9 cellular contexts compared by ENCODE assay signal in the genomic region with DNA sequence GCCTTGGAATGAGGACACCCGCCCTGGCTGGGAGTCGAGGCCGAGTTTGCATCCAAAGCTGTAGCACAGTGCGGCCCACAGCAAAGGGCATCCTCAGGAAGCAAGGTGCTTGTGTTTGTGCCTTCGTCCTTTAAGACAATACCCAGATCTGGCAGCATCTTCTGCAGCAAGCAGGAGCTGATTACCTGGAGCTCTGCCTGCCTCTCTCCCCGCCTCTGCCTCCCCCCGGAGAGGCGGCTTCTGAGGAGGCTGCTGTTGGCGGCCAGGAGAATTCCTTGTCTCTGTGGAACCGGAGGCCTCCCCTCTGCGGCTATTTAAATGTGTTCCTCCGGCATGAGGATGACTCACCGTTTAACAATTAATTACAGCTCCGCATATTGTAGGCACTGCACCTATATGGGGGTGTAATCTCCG.
DNase-seq lines count a peak whose midpoint lies in the region; ATAC-seq and TF ChIP-seq lines count a peak whose summit lies in the region.
"Had no signal": no experiment of that assay in that cellular context is flagged by ENCODE, and none has a peak within 500 bp of the region (broad histone marks: within the 10 kb centered on the region; RNA-seq: fewer than 3 reads in every experiment).

No MANE protein-coding gene starts in this region.

- intact Hi-C loops in Right ventricle myocardium inferior (cut with DNase I), result no loop called here
- intact Hi-C loops in ovary (cut with DNase I), result loop anchor here in 1 of 4 donors (5.0 kb wide), 1 partner anchor 371 kb away; no protein-coding TSS in a partner anchor
- intact Hi-C loops in adrenal gland (cut with DNase I), result no loop called here
- intact Hi-C loops in body of pancreas (cut with DNase I), result no loop called here

- no peak overlapping the region for H3K4me3 ChIP-seq in ovary
- no peak overlapping the region for H3K4me3 ChIP-seq in adrenal gland
- no peak overlapping the region for H3K4me3 ChIP-seq in body of pancreas

- TF ChIP-seq POLR2A in ovary (IDR thresholded peaks at IDR 0.05), result no peak
- no peak for TF ChIP-seq POLR2A in adrenal gland (IDR thresholded peaks at IDR 0.05)
- TF ChIP-seq POLR2A in body of pancreas (IDR thresholded peaks at IDR 0.05), result no peak

- 21 to 24% (median 23%) methylated on average over 15 of the region's 15 CpGs for WGBS in ovary, 3 donors
- 66 to 88% (median 69%) methylated on average over 10 to 15 of the region's 15 CpGs for WGBS in adrenal gland, 4 donors
- 39 to 44% methylated on average over 15 of the region's 15 CpGs for whole genome bisulfite sequencing in body of pancreas, 2 donors

- H3K4me1 ChIP-seq in ovary (ENCODE audit: insufficient read depth), result peaks cover 5% of the 10 kb centered on the region
- no peaks in the 10 kb centered on the region for H3K4me1 ChIP-seq in adrenal gland (replicated peaks in 1 of 2)
- no peaks in the 10 kb centered on the region for H3K4me1 ChIP-seq in body of pancreas

- H3K36me3 ChIP-seq in ovary, result no peaks in the 10 kb centered on the region
- H3K36me3 ChIP-seq in adrenal gland (replicated peaks in 1 of 2), result no peaks in the 10 kb centered on the region
- H3K36me3 ChIP-seq in body of pancreas (replicated peaks in 1 of 2; ENCODE audit: insufficient read depth in 1 of 2, low read depth in 2 of 2), result no peaks in the 10 kb centered on the region

- no peaks in the 10 kb centered on the region for H3K27me3 ChIP-seq in ovary
- H3K27me3 ChIP-seq in adrenal gland, result no peaks in the 10 kb centered on the region
- H3K27me3 ChIP-seq in body of pancreas, result no peaks in the 10 kb centered on the region

- no peak for TF ChIP-seq EP300 in ovary (IDR thresholded peaks at IDR 0.05)

- TF ChIP-seq CTCF in ovary (IDR thresholded peaks at IDR 0.05) (no peak), adrenal gland (IDR thresholded peaks at IDR 0.05) (no peak), body of pancreas (IDR thresholded peaks at IDR 0.05) (no peak)

- ATAC-seq in Right ventricle myocardium inferior (peak; percentile 19), GM21360 (IDR thresholded peaks at IDR 0.05; ENCODE audit: unreplicated experiment) (no peak), body of pancreas (no peak)

- no peak overlapping the region for H3K27ac ChIP-seq in ovary
- H3K27ac ChIP-seq in adrenal gland, result no peak overlapping the region
- no peak overlapping the region for H3K27ac ChIP-seq in body of pancreas

- DNase-seq in H4 (ENCODE audit: low spot score), result peak; percentile 73
- DNase-seq in T1000 (lab: John Stamatoyannopoulos, UW), result peak; percentile 65
- DNase-seq in Right ventricle myocardium inferior (ENCODE audit: missing footprints), result no peak
- peak in 3 of 5 donors; percentile 24 to 51 (median 45) for DNase-seq in ovary
- DNase-seq in adrenal gland, result no peak
- DNase-seq in body of pancreas, result no peak
- DNase-seq in pons (ENCODE audit: low spot score), result no peak
- DNase-seq: Karpas-422 had no signal

- no peaks in the 10 kb centered on the region for H3K9me3 ChIP-seq in ovary
- no peaks in the 10 kb centered on the region for H3K9me3 ChIP-seq in adrenal gland (replicated peaks in 1 of 3)
- no peaks in the 10 kb centered on the region for H3K9me3 ChIP-seq in body of pancreas

Comparison
In these comparisons a context has a peak if more than half of its experiments do, and no peak if none do; other contexts are left out.
1. DNase-seq: peak in H4 (single experiment), T1000 (single experiment) and ovary (3 of 5); none in Right ventricle myocardium inferior (single experiment), adrenal gland (0 of 7), body of pancreas (0 of 4) and pons (single experiment).